ENCODE assay signal across 20 cellular contexts in the genomic region with DNA sequence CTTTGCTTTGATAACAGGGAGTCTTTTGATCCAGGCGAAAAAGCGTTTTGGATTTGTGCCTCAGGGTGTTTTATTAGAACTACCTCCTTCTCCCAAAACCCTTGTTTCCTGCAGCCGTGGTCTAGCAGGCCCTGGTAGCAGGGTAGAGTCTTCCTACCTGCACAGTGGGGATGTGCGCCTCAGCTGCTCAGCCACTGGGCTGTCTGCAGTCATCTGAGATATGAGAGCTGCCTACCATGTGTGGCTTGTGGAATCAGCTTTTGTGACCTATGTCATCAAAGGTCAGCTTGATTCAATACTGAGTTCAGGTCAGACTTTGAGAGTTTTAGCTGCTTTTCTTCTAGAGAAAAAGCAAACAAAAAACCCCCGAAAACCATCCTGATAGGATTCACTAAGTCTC.
DNase-seq lines count a peak whose midpoint lies in the region; ATAC-seq, FAIRE-seq and TF ChIP-seq lines count a peak whose summit lies in the region.
"Had no signal": no experiment of that assay in that cellular context is flagged by ENCODE, and none has a peak within 500 bp of the region (broad histone marks: within the 10 kb centered on the region; RNA-seq: fewer than 3 reads in every experiment).

No MANE protein-coding gene starts in this region.

- peaks cover 46% of the 10 kb centered on the region for H3K4me1 Mint-ChIP-seq in activated CD4-positive, alpha-beta T cell treated with anti-CD3 and anti-CD28 coated beads for 36 hours
- peaks cover 31% of the 10 kb centered on the region for H3K4me1 Mint-ChIP-seq in activated CD4-positive, alpha-beta T cell treated with anti-CD3 and anti-CD28 coated beads, Interleukin-2, amount 10 ng/mL, durations not matched to agents 7 days and 5 days
- peaks cover 51% of the 10 kb centered on the region for H3K4me1 Mint-ChIP-seq in activated naive CD8-positive, alpha-beta T cell treated with anti-CD3 and anti-CD28 coated beads, Interleukin-2, amount 50 U/mL, for 24 hours
- peaks cover 40% of the 10 kb centered on the region for H3K4me1 Mint-ChIP-seq in activated naive CD8-positive, alpha-beta T cell treated with anti-CD3 and anti-CD28 coated beads for 36 hours
- H3K4me1 Mint-ChIP-seq in neural crest cell (no peaks in the 10 kb centered on the region), endothelial cell (ENCODE audit: unreplicated experiment) (peaks cover 6% of the 10 kb centered on the region)
- peaks cover 44% of the 10 kb centered on the region for H3K4me1 Mint-ChIP-seq in stimulated activated naive CD8-positive, alpha-beta T cell treated with anti-CD3 and anti-CD28 coated beads, Interleukin-15, amount 100 ng/mL, for 72 hours

- no peaks in the 10 kb centered on the region for H3K36me3 Mint-ChIP-seq in activated CD4-positive, alpha-beta T cell treated with anti-CD3 and anti-CD28 coated beads for 36 hours (ENCODE audit: low read depth)
- peaks cover 2% of the 10 kb centered on the region for H3K36me3 Mint-ChIP-seq in activated CD4-positive, alpha-beta T cell treated with anti-CD3 and anti-CD28 coated beads, Interleukin-2, amount 10 ng/mL, durations not matched to agents 7 days and 5 days (ENCODE audit: low read depth)
- peaks cover under 1% of the 10 kb centered on the region for H3K36me3 Mint-ChIP-seq in activated naive CD8-positive, alpha-beta T cell treated with anti-CD3 and anti-CD28 coated beads, Interleukin-2, amount 50 U/mL, for 24 hours (ENCODE audit: low read depth)
- no peaks in the 10 kb centered on the region for H3K36me3 Mint-ChIP-seq in activated naive CD8-positive, alpha-beta T cell treated with anti-CD3 and anti-CD28 coated beads for 36 hours
- H3K36me3 Mint-ChIP-seq in neural crest cell (ENCODE audit: low read depth) (no peaks in the 10 kb centered on the region), endothelial cell (ENCODE audit: low read depth, unreplicated experiment) (no peaks in the 10 kb centered on the region)

- no peak for FAIRE-seq in RCC 7860 (lab: Jason Lieb, UNC)
- FAIRE-seq: H54 had no signal

- H3K4me3 Mint-ChIP-seq in activated CD4-positive, alpha-beta T cell treated with anti-CD3 and anti-CD28 coated beads for 36 hours = no peak overlapping the region
- H3K4me3 Mint-ChIP-seq in activated CD4-positive, alpha-beta T cell treated with anti-CD3 and anti-CD28 coated beads, Interleukin-2, amount 10 ng/mL, durations not matched to agents 7 days and 5 days = no peak overlapping the region
- H3K4me3 Mint-ChIP-seq in activated naive CD8-positive, alpha-beta T cell treated with anti-CD3 and anti-CD28 coated beads, Interleukin-2, amount 50 U/mL, for 24 hours = no peak overlapping the region
- H3K4me3 Mint-ChIP-seq in activated naive CD8-positive, alpha-beta T cell treated with anti-CD3 and anti-CD28 coated beads for 36 hours = no peak overlapping the region
- H3K4me3 Mint-ChIP-seq in neural crest cell = no peak overlapping the region
- H3K4me3 Mint-ChIP-seq in stimulated activated naive CD8-positive, alpha-beta T cell treated with anti-CD3 and anti-CD28 coated beads, Interleukin-15, amount 100 ng/mL, for 72 hours = no peak overlapping the region
- no peak overlapping the region for H3K4me3 Mint-ChIP-seq in endothelial cell (ENCODE audit: unreplicated experiment)
- H3K4me3 Mint-ChIP-seq: CD4-positive, alpha-beta T cell had no signal

- H3K27ac Mint-ChIP-seq in activated CD4-positive, alpha-beta T cell treated with anti-CD3 and anti-CD28 coated beads for 36 hours = peak overlapping the region; percentile 58
- H3K27ac Mint-ChIP-seq in activated CD4-positive, alpha-beta T cell treated with anti-CD3 and anti-CD28 coated beads, Interleukin-2, amount 10 ng/mL, durations not matched to agents 7 days and 5 days = no peak overlapping the region
- peak overlapping the region; percentile 89 for H3K27ac Mint-ChIP-seq in activated naive CD8-positive, alpha-beta T cell treated with anti-CD3 and anti-CD28 coated beads, Interleukin-2, amount 50 U/mL, for 24 hours
- no peak overlapping the region for H3K27ac Mint-ChIP-seq in activated naive CD8-positive, alpha-beta T cell treated with anti-CD3 and anti-CD28 coated beads for 36 hours
- H3K27ac Mint-ChIP-seq in neural crest cell (ENCODE audit: unreplicated experiment) (peak overlapping the region; percentile 45), endothelial cell (ENCODE audit: unreplicated experiment) (no peak overlapping the region)
- H3K27ac Mint-ChIP-seq in stimulated activated naive CD8-positive, alpha-beta T cell treated with anti-CD3 and anti-CD28 coated beads, Interleukin-15, amount 100 ng/mL, for 72 hours = no peak overlapping the region
- H3K27ac Mint-ChIP-seq: CD4-positive, alpha-beta T cell had no signal

- intact Hi-C loops in activated CD4-positive, alpha-beta T cell treated with anti-CD3 and anti-CD28 coated beads for 36 hours (cut with DNase I, micrococcal nuclease) = loop anchor here (2.0 kb wide), 2 partner anchors 87 to 95 kb away; no protein-coding TSS in a partner anchor

- POLR2A ChIA-PET in activated CD4-positive, alpha-beta T cell treated with anti-CD3 and anti-CD28 coated beads for 36 hours (lab: Charles Lee) = no interaction called here
- POLR2A ChIA-PET in activated CD4-positive, alpha-beta T cell treated with anti-CD3 and anti-CD28 coated beads, Interleukin-2, amount 10 ng/mL, durations not matched to agents 7 days and 5 days (lab: Charles Lee) = no interaction called here

- peaks cover 13% of the 10 kb centered on the region for H3K27me3 Mint-ChIP-seq in activated CD4-positive, alpha-beta T cell treated with anti-CD3 and anti-CD28 coated beads for 36 hours
- H3K27me3 Mint-ChIP-seq in activated CD4-positive, alpha-beta T cell treated with anti-CD3 and anti-CD28 coated beads, Interleukin-2, amount 10 ng/mL, durations not matched to agents 7 days and 5 days = peaks cover 10% of the 10 kb centered on the region
- peaks cover 12% of the 10 kb centered on the region for H3K27me3 Mint-ChIP-seq in activated naive CD8-positive, alpha-beta T cell treated with anti-CD3 and anti-CD28 coated beads, Interleukin-2, amount 50 U/mL, for 24 hours
- H3K27me3 Mint-ChIP-seq in activated naive CD8-positive, alpha-beta T cell treated with anti-CD3 and anti-CD28 coated beads for 36 hours = peaks cover 31% of the 10 kb centered on the region
- peaks cover 7% of the 10 kb centered on the region for H3K27me3 Mint-ChIP-seq in neural crest cell (ENCODE audit: low read depth)
- peaks cover 30% of the 10 kb centered on the region for H3K27me3 Mint-ChIP-seq in stimulated activated naive CD8-positive, alpha-beta T cell treated with anti-CD3 and anti-CD28 coated beads, Interleukin-15, amount 100 ng/mL, for 72 hours
- H3K27me3 Mint-ChIP-seq in endothelial cell (ENCODE audit: unreplicated experiment) = peaks cover 3% of the 10 kb centered on the region
- H3K27me3 Mint-ChIP-seq: CD4-positive, alpha-beta T cell had no signal

- peak; percentile 55 for ATAC-seq in activated CD4-positive, alpha-beta T cell treated with anti-CD3 and anti-CD28 coated beads for 36 hours
- peak; percentile 85 for ATAC-seq in activated naive CD8-positive, alpha-beta T cell treated with anti-CD3 and anti-CD28 coated beads, Interleukin-2, amount 50 U/mL, for 24 hours
- peak; percentile 79 for ATAC-seq in stimulated activated naive CD8-positive, alpha-beta T cell treated with anti-CD3 and anti-CD28 coated beads, Interleukin-15, amount 100 ng/mL, for 72 hours

- CTCF ChIA-PET in activated CD4-positive, alpha-beta T cell treated with anti-CD3 and anti-CD28 coated beads for 36 hours (lab: Charles Lee) = interaction anchor here (1.4 kb wide), 1 partner anchor 304 kb away, joined by 3 read pairs; no protein-coding TSS in a partner anchor
- CTCF ChIA-PET in activated CD4-positive, alpha-beta T cell treated with anti-CD3 and anti-CD28 coated beads, Interleukin-2, amount 10 ng/mL, durations not matched to agents 7 days and 5 days (lab: Charles Lee) = interaction anchor here (1.5 to 1.9 kb wide), 3 partner anchors 9 to 316 kb away, joined by 3 to 10 read pairs (median 6); no protein-coding TSS in a partner anchor

- H3K9me3 Mint-ChIP-seq in activated CD4-positive, alpha-beta T cell treated with anti-CD3 and anti-CD28 coated beads for 36 hours (ENCODE audit: low read depth) = no peaks in the 10 kb centered on the region
- no peaks in the 10 kb centered on the region for H3K9me3 Mint-ChIP-seq in activated CD4-positive, alpha-beta T cell treated with anti-CD3 and anti-CD28 coated beads, Interleukin-2, amount 10 ng/mL, durations not matched to agents 7 days and 5 days
- H3K9me3 Mint-ChIP-seq in activated naive CD8-positive, alpha-beta T cell treated with anti-CD3 and anti-CD28 coated beads, Interleukin-2, amount 50 U/mL, for 24 hours = no peaks in the 10 kb centered on the region
- peaks cover 2% of the 10 kb centered on the region for H3K9me3 Mint-ChIP-seq in activated naive CD8-positive, alpha-beta T cell treated with anti-CD3 and anti-CD28 coated beads for 36 hours
- H3K9me3 Mint-ChIP-seq in neural crest cell (no peaks in the 10 kb centered on the region), endothelial cell (ENCODE audit: unreplicated experiment) (no peaks in the 10 kb centered on the region)
- no peaks in the 10 kb centered on the region for H3K9me3 Mint-ChIP-seq in stimulated activated naive CD8-positive, alpha-beta T cell treated with anti-CD3 and anti-CD28 coated beads, Interleukin-15, amount 100 ng/mL, for 72 hours
- H3K9me3 Mint-ChIP-seq: CD4-positive, alpha-beta T cell had no signal

- no peak for TF ChIP-seq CTCF in neural crest cell (conservative IDR thresholded peaks at IDR 0.05)
- TF ChIP-seq CTCF in endothelial cell (IDR thresholded peaks at IDR 0.05; ENCODE audit: unreplicated experiment) = no peak

- DNase-seq in activated CD4-positive, alpha-beta T cell treated with anti-CD3 and anti-CD28 coated beads for 36 hours = peak; percentile 28
- no peak for DNase-seq in activated CD4-positive, alpha-beta T cell treated with anti-CD3 and anti-CD28 coated beads, Interleukin-2, amount 10 ng/mL, durations not matched to agents 7 days and 5 days
- DNase-seq in activated naive CD8-positive, alpha-beta T cell treated with anti-CD3 and anti-CD28 coated beads, Interleukin-2, amount 50 U/mL, for 24 hours = no peak
- DNase-seq in activated naive CD8-positive, alpha-beta T cell treated with anti-CD3 and anti-CD28 coated beads for 36 hours = no peak
- DNase-seq in neural crest cell (ENCODE audit: low read depth, low spot score) = no peak
- no peak for DNase-seq in stimulated activated naive CD8-positive, alpha-beta T cell treated with anti-CD3 and anti-CD28 coated beads, Interleukin-15, amount 100 ng/mL, for 72 hours
- no peak for DNase-seq in RCC 7860 (ENCODE audit: low spot score)
- DNase-seq in endothelial cell (ENCODE audit: low spot score) = no peak
- DNase-seq: ACHN; CD4-positive, alpha-beta T cell; COR-L47; DMS79; Kasumi-1; NCI-H1417; NCI-H187; NCI-H446 treated with DMSO at 0.1 percent for 48 hours; NCI-H69; PC-9; SHP77 treated with DMSO at 0.1 percent for 48 hours had no signal

Comparison
In these comparisons a context has a peak if more than half of its experiments do, and no peak if none do; other contexts are left out.
1. H3K27ac Mint-ChIP-seq: peak in activated CD4-positive, alpha-beta T cell treated with anti-CD3 and anti-CD28 coated beads for 36 hours (single experiment), activated naive CD8-positive, alpha-beta T cell treated with anti-CD3 and anti-CD28 coated beads, Interleukin-2, amount 50 U/mL, for 24 hours (single experiment) and neural crest cell (single experiment); none in activated CD4-positive, alpha-beta T cell treated with anti-CD3 and anti-CD28 coated beads, Interleukin-2, amount 10 ng/mL, durations not matched to agents 7 days and 5 days (single experiment), activated naive CD8-positive, alpha-beta T cell treated with anti-CD3 and anti-CD28 coated beads for 36 hours (single experiment), stimulated activated naive CD8-positive, alpha-beta T cell treated with anti-CD3 and anti-CD28 coated beads, Interleukin-15, amount 100 ng/mL, for 72 hours (0 of 2) and endothelial cell (single experiment).
2. Peak in every context shown above with its lines, with median percentiles within 50 percentile points of each other: ATAC-seq.